1 cellular context compared by ENCODE assay signal in the genomic region with DNA sequence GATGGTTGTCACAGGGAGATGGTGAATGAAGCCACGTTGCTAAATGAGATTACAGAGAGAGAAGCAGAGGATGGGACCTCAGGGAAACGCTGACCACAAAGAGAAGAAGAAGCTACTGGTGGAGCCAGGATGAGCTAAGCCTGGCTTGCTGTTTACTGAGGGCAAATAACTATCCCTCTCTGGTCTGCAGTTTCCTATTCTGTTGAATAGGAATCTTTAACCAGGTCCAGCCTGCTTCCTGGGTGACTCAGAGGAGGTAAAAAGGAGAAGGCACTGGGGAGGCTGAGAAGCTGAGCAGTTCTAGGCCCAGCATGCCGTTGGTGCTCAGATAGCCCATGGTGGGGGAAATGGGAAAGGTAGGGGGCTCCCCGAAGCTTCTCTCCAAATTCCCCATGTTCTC.
TF ChIP-seq lines count a peak whose summit lies in the region.

No MANE protein-coding gene starts in this region.

TF ChIP-seq in K562, 482 proteins besides CTCF, POLR2A, EP300 and RAD21 (continued from another document):
- peak in 1 of 2 experiments; percentile 22; a peak in 1 of 4 replicates for TF ChIP-seq RCOR1 (IDR thresholded peaks at IDR 0.05; ENCODE audit: borderline replicate concordance in 1 of 2, low read depth in 2 of 2, low read length in 2 of 2)
- no peak for TF ChIP-seq CREM (IDR thresholded peaks at IDR 0.05; ENCODE audit: low read depth)
- TF ChIP-seq BCOR (IDR thresholded peaks at IDR 0.05): 0 out of 2 replicates have a peak, but pooled peaks have one; percentile 8
- TF ChIP-seq CBFA2T3 (IDR thresholded peaks at IDR 0.05): no peak
- no peak for TF ChIP-seq SIN3B (IDR thresholded peaks at IDR 0.05; ENCODE audit: low read depth)
- TF ChIP-seq ASH1L (IDR thresholded peaks at IDR 0.05; ENCODE audit: borderline replicate concordance, low read depth, partially characterized antibody): no peak
- TF ChIP-seq ZNF121 (CRISPR knock-in tag; conservative IDR thresholded peaks at IDR 0.05): no peak
- TF ChIP-seq ARID1B (IDR thresholded peaks at IDR 0.05): no peak
- TF ChIP-seq COPS2 (conservative IDR thresholded peaks at IDR 0.05): no peak
- no peak for TF ChIP-seq SRSF7 (optimal IDR thresholded peaks at IDR 0.05; ENCODE audit: low read depth, low read length)
- TF ChIP-seq ZNF134 (CRISPR knock-in tag; conservative IDR thresholded peaks at IDR 0.05): no peak
- TF ChIP-seq, protein P1, sequence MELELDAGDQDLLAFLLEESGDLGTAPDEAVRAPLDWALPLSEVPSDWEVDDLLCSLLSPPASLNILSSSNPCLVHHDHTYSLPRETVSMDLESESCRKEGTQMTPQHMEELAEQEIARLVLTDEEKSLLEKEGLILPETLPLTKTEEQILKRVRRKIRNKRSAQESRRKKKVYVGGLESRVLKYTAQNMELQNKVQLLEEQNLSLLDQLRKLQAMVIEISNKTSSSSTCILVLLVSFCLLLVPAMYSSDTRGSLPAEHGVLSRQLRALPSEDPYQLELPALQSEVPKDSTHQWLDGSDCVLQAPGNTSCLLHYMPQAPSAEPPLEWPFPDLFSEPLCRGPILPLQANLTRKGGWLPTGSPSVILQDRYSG (tag; conservative IDR thresholded peaks at IDR 0.05; ENCODE audit: low read depth): no peak
- no peak for TF ChIP-seq SMARCB1 (IDR thresholded peaks at IDR 0.05; ENCODE audit: insufficient read length, low read depth)
- no peak for TF ChIP-seq SMAD2 (IDR thresholded peaks at IDR 0.05; ENCODE audit: low read depth, low read length)
- TF ChIP-seq CEBPG (CRISPR knock-in tag; IDR thresholded peaks at IDR 0.05): no peak
- TF ChIP-seq CEBPG (tag; conservative IDR thresholded peaks at IDR 0.05 in 1 of 2, IDR thresholded peaks at IDR 0.05 in 1 of 2): no peak
